7 cellular contexts compared by ENCODE assay signal in genomic region chr4:24115101-24115500, GRCh38.
"Had no signal": no experiment of that assay in that cellular context is flagged by ENCODE, and none has a peak within 500 bp of the region (broad histone marks: within the 10 kb centered on the region; RNA-seq: fewer than 3 reads in every experiment).

No MANE protein-coding gene starts in this region.

- DNase-seq: IMR-90, KBM-7, KG1 had no signal

- H3K9ac ChIP-seq: KMS-11 had no signal

- H3K27ac ChIP-seq: HL-60 had no signal

- H3K4me3 ChIP-seq: K562 had no signal

- FAIRE-seq: HTR-8/SVneo, K562 had no signal

- ATAC-seq: K562 had no signal
